ENCODE assay signal across 19 cellular contexts in the genomic region with DNA sequence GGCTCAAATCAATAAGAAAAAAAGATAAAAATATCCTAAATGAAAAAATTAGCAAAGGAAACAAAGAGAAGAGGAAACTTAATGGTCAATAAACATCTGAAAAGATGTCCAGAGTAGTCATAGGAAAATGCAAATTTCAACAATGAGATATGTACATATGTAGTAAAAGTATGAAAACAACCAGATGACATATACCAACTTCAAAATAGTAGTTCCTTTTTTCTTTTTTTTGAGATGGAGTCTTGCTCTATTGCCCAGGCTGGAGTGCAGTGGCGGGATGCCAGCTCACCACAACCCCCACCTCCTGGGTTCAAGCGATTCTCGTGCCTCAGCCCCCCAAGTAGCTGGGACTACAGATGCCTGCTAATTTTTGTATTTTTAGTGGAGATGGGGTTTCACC.
"Had no signal": no experiment of that assay in that cellular context is flagged by ENCODE, and none has a peak within 500 bp of the region (broad histone marks: within the 10 kb centered on the region; RNA-seq: fewer than 3 reads in every experiment).

No MANE protein-coding gene starts in this region.

- H3K27ac ChIP-seq: esophagus squamous epithelium, gastroesophageal sphincter, left ventricle myocardium inferior, neutrophil, right atrium auricular region, tibial nerve, upper lobe of right lung, vagina had no signal

- DNase-seq: esophagus squamous epithelium; foreskin fibroblast; kidney; left cardiac atrium; left ventricle myocardium inferior; mesendoderm; naive thymus-derived CD4-positive, alpha-beta T cell; stimulated activated CD4-positive, alpha-beta T cell treated with anti-CD3 and anti-CD28 coated beads, Interleukin-2, amount 100 ng/mL, for 48 hours; upper lobe of right lung had no signal

- H3K27me3 Mint-ChIP-seq: stimulated activated naive CD8-positive, alpha-beta T cell treated with anti-CD3 and anti-CD28 coated beads, Interleukin-15, Interleukin-2, amounts not matched to agents 100 ng/mL and 50 ng/mL, for 24 hours had no signal

- H3K4me1 Mint-ChIP-seq: naive thymus-derived CD4-positive, alpha-beta T cell had no signal

- H3K9me3 Mint-ChIP-seq: naive thymus-derived CD4-positive, alpha-beta T cell; stimulated activated naive CD8-positive, alpha-beta T cell treated with anti-CD3 and anti-CD28 coated beads, Interleukin-15, Interleukin-2, amounts not matched to agents 100 ng/mL and 50 ng/mL, for 24 hours had no signal

- H3K4me3 Mint-ChIP-seq: dendritic cell treated with granulocyte-macrophage colony-stimulating factor and Interleukin-4, amounts not matched to agents 40 ng/mL and 50 ng/mL, for 4 days; naive thymus-derived CD4-positive, alpha-beta T cell; stimulated activated naive CD8-positive, alpha-beta T cell treated with anti-CD3 and anti-CD28 coated beads, Interleukin-15, Interleukin-2, amounts not matched to agents 100 ng/mL and 50 ng/mL, for 24 hours had no signal

- FAIRE-seq: colon, kidney had no signal

- H3K27me3 ChIP-seq: neutrophil, right atrium auricular region, tibial nerve, upper lobe of right lung, vagina had no signal

- H3K36me3 Mint-ChIP-seq: naive thymus-derived CD4-positive, alpha-beta T cell had no signal

- H3K4me3 ChIP-seq: esophagus squamous epithelium, gastroesophageal sphincter, left ventricle myocardium inferior, lung, right atrium auricular region, smooth muscle cell, tibial nerve, upper lobe of right lung, vagina had no signal

- H3K36me3 ChIP-seq: esophagus squamous epithelium, gastroesophageal sphincter, left ventricle myocardium inferior, neutrophil, right atrium auricular region, tibial nerve, upper lobe of right lung, vagina had no signal

- ATAC-seq: gastroesophageal sphincter; left cardiac atrium; naive thymus-derived CD4-positive, alpha-beta T cell; upper lobe of right lung had no signal

- H3K9me3 ChIP-seq: esophagus squamous epithelium, gastroesophageal sphincter, left ventricle myocardium inferior, neutrophil, right atrium auricular region, tibial nerve, upper lobe of right lung, vagina had no signal

- H3K4me1 ChIP-seq: esophagus squamous epithelium, gastroesophageal sphincter, left ventricle myocardium inferior, right atrium auricular region, tibial nerve, vagina had no signal

- H3K4me2 ChIP-seq: smooth muscle cell had no signal

- H3K27ac Mint-ChIP-seq: dendritic cell treated with granulocyte-macrophage colony-stimulating factor and Interleukin-4, amounts not matched to agents 40 ng/mL and 50 ng/mL, for 4 days; naive thymus-derived CD4-positive, alpha-beta T cell; stimulated activated naive CD8-positive, alpha-beta T cell treated with anti-CD3 and anti-CD28 coated beads, Interleukin-15, Interleukin-2, amounts not matched to agents 100 ng/mL and 50 ng/mL, for 24 hours had no signal
